Comparison of ENCODE assay signal across 26 cellular contexts in the genomic region with DNA sequence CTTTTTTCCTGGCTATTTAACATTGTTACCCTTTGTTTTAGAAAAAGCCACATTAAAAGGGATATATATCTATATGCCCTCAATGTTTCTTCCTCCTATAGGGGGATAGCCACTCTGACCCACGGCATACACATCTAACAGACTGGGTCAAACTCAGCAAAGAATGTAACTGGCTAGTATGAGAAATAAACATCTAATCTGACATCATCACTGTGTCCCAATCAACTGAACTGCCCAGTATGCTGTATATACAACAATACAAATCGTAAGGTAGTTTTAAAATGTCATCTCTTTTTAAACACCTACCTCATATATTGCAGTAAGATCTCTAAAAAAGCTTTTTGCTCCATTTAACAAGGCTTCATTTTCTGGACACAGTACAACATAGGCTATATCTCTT. TPM values are rescaled to one million over a fixed set of nuclear protein-coding genes. Genes with fewer than 3 reads are reported as not detected.
DNase-seq lines count a peak whose midpoint lies in the region; ATAC-seq and FAIRE-seq lines count a peak whose summit lies in the region.
"Had no signal": no experiment of that assay in that cellular context is flagged by ENCODE, and none has a peak within 500 bp of the region (broad histone marks: within the 10 kb centered on the region; RNA-seq: fewer than 3 reads in every experiment).

No MANE protein-coding gene starts in this region.

- H3K27me3 Mint-ChIP-seq in T-helper 17 cell: no peaks in the 10 kb centered on the region
- H3K27me3 Mint-ChIP-seq: B cell had no signal

- no peaks in the 10 kb centered on the region for H3K9me3 ChIP-seq in T-helper 17 cell (ENCODE audit: control insufficient read depth, low read length, poor library complexity, severe bottlenecking)
- H3K9me3 ChIP-seq: MG63, SJCRH30 had no signal

- H3K4me1 Mint-ChIP-seq in T-helper 17 cell: peaks cover 5% of the 10 kb centered on the region
- H3K4me1 Mint-ChIP-seq: B cell had no signal

- H3K27ac Mint-ChIP-seq in T-helper 17 cell: peak overlapping the region; percentile 34
- H3K27ac Mint-ChIP-seq: B cell, H9 had no signal

- no peak overlapping the region for H3K4me3 Mint-ChIP-seq in T-helper 17 cell
- H3K4me3 Mint-ChIP-seq: B cell, H9 had no signal

- no peak for FAIRE-seq in frontal cortex (lab: Jason Lieb, UNC)
- FAIRE-seq: GM18507 had no signal

- peaks cover 8% of the 10 kb centered on the region for H3K36me3 Mint-ChIP-seq in T-helper 17 cell (ENCODE audit: low read depth)

- DNase-seq in AG08396 (ENCODE audit: low spot score) (peak; percentile 10), EH (ENCODE audit: low read depth) (peak; percentile 3), T-helper 17 cell (no peak), fibroblast of peridontal ligament (ENCODE audit: extremely low read depth) (peak; percentile 31), frontal cortex (ENCODE audit: low spot score in 2 of 2) (no peak), DMS153 treated with DMSO at 0.1 percent for 48 hours (lab: John Stamatoyannopoulos, UW; ENCODE audit: unreplicated experiment) (no peak), medulla oblongata (ENCODE audit: extremely low spot score) (no peak)
- DNase-seq: Calu3; DND-41; GM23248; H9; KG1; MG63; NCI-H1105 treated with DMSO at 0.1 percent for 48 hours; NCI-H146; NCI-H1930; NCI-H2107; NCI-H524 treated with DMSO at 0.1 percent for 48 hours; NCI-H774; NK-92 treated with Interleukin-12 subunit alpha and Interleukin-12 subunit beta, amount 100 ng/mL, for 24 hours; PC-9; SJCRH30 had no signal

- ATAC-seq in T-helper 17 cell: no peak
- ATAC-seq: Right ventricle myocardium inferior, SK-N-SH treated with all-trans-retinoic acid at 6 μM for 48 hours had no signal

RNA-seq across cellular contexts. Expression of gene INTS2, which starts 39.9 kb away (rescaled TPM):
- total RNA-seq in T-helper 17 cell (10 to 100 TPM in 1 of 2 donors, 1 to 10 TPM in 1; 9.5 to 11.4 TPM), frontal cortex (26.5 TPM)

Comparison
In these comparisons a context has a peak if more than half of its experiments do, and no peak if none do; other contexts are left out.
1. DNase-seq: peak in AG08396 (single experiment), EH (single experiment) and fibroblast of peridontal ligament (single experiment); none in T-helper 17 cell (0 of 3), frontal cortex (0 of 2), DMS153 treated with DMSO at 0.1 percent for 48 hours (single experiment) and medulla oblongata (single experiment).